Comparison of ENCODE assay signal across 8 cellular contexts in the genomic region with DNA sequence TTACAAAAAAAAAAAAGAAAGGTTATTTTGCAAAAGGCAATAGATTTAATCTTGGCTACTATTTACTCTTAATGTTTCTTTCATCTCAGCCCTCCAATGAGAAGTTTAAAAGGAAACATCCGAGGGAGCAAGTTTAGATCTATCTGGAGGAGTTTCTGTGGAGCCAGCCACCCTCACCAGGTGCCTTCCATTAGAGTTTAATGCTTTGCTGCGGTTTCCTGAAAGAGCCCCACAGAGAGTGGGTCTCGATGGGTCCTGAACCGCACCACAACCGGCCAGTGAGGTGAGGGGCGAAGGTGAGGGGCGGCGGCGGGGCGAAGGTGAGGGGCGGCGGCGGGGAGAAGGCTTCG. TPM values are rescaled to one million over a fixed set of nuclear protein-coding genes. Genes with fewer than 3 reads are reported as not detected.
DNase-seq lines count a peak whose midpoint lies in the region; ATAC-seq and TF ChIP-seq lines count a peak whose summit lies in the region.

No MANE protein-coding gene starts in this region.

- H3K4me3 ChIP-seq in Caco-2 (ENCODE audit: low read depth, low read length) (peak overlapping the region; percentile 94), HEK293 (ENCODE audit: low read depth, low read length) (peak overlapping the region; percentile 87), SJSA1 (peak overlapping the region; percentile 75), esophagus (ENCODE audit: low read depth in 1 of 2, low read length in 2 of 2) (peak overlapping the region; percentile 69 to 93), neural cell (ENCODE audit: low read length) (peak overlapping the region; percentile 83)

- no peaks in the 10 kb centered on the region for H3K9me3 Mint-ChIP-seq in Caco-2 (ENCODE audit: unreplicated experiment)

- H3K27ac Mint-ChIP-seq in Caco-2 (ENCODE audit: unreplicated experiment), result peak overlapping the region; percentile 89

- peak overlapping the region; percentile 88 for H3K4me3 Mint-ChIP-seq in Caco-2 (ENCODE audit: unreplicated experiment)

- H2AFZ ChIP-seq in neural cell (ENCODE audit: low read depth, low read length), result peak overlapping the region; percentile 81

- no peaks in the 10 kb centered on the region for H3F3A ChIP-seq in neural cell (ENCODE audit: insufficient read depth, low read length, poor library complexity, severe bottlenecking)

- peak overlapping the region; percentile 53; the same call in 1 of the 2 replicates for H3K27ac ChIP-seq in HEK293 (ENCODE audit: extremely low read depth, low read depth, low read length)
- no peak overlapping the region for H3K27ac ChIP-seq in SJSA1
- H3K27ac ChIP-seq in esophagus (ENCODE audit: low read depth in 2 of 2, low read length in 1 of 2), result peak overlapping the region; percentile 82 to 87
- peak overlapping the region; percentile 63 for H3K27ac ChIP-seq in neural cell (ENCODE audit: low read length)

- no peaks in the 10 kb centered on the region for H3K9me2 ChIP-seq in neural cell (ENCODE audit: insufficient read depth, low read length)

- no peak for DNase-seq in Caco-2
- DNase-seq in SJSA1 (ENCODE audit: low read depth in 1 of 2, low spot score in 2 of 2), result no peak
- no peak for DNase-seq in NCI-H1694 (lab: John Stamatoyannopoulos, UW)
- no peak for DNase-seq in GF-D8 (lab: John Stamatoyannopoulos, UW)
- no peak for DNase-seq in sciatic nerve (ENCODE audit: low spot score)

- H3K4me1 ChIP-seq in Caco-2, result no peaks in the 10 kb centered on the region
- 0 out of 2 replicates have a peak, but pooled peaks cover 3% of the 10 kb centered on the region for H3K4me1 ChIP-seq in HEK293 (ENCODE audit: control insufficient read depth, insufficient read depth, low read length)
- H3K4me1 ChIP-seq in SJSA1 (replicated peaks), result no peaks in the 10 kb centered on the region
- H3K4me1 ChIP-seq in esophagus (ENCODE audit: control insufficient read depth in 2 of 2, insufficient read depth in 2 of 2, low read length in 1 of 2), result no peaks in the 10 kb centered on the region

- H4K20me1 ChIP-seq in neural cell (ENCODE audit: insufficient read depth), result no peaks in the 10 kb centered on the region

- TF ChIP-seq RAD21 in neural cell (conservative IDR thresholded peaks at IDR 0.05), result no peak

- H3K4me1 Mint-ChIP-seq in Caco-2 (ENCODE audit: low read depth, unreplicated experiment), result no peaks in the 10 kb centered on the region

- H3K27me3 ChIP-seq in Caco-2 (replicated peaks; ENCODE audit: control insufficient read depth, insufficient read depth, low read length), result no peaks in the 10 kb centered on the region
- no peaks in the 10 kb centered on the region; the same call in 1 of the 2 replicates for H3K27me3 ChIP-seq in SJSA1 (replicated peaks)
- H3K27me3 ChIP-seq in esophagus (ENCODE audit: control insufficient read depth in 1 of 2, insufficient read depth in 2 of 2, low read length in 2 of 2), result no peaks in the 10 kb centered on the region
- H3K27me3 ChIP-seq in neural cell (ENCODE audit: insufficient read depth, low read depth, low read length), result no peaks in the 10 kb centered on the region

- TF ChIP-seq CTCF in Caco-2 (IDR thresholded peaks at IDR 0.05; ENCODE audit: insufficient read depth in 1 of 2, low read depth in 1 of 2, low read length in 1 of 2, severe bottlenecking in 1 of 2, unreplicated experiment in 1 of 2), result no peak
- no peak for TF ChIP-seq CTCF in HEK293 (tag by site-specific recombination; IDR thresholded peaks at IDR 0.05)
- TF ChIP-seq CTCF in neural cell (IDR thresholded peaks at IDR 0.05; ENCODE audit: poor library complexity, severe bottlenecking), result no peak

- WGBS in esophagus, 2 donors, result 0 to 1% methylated on average over 13 to 14 of the region's 14 CpGs

- TF ChIP-seq EP300 in neural cell (conservative IDR thresholded peaks at IDR 0.05; ENCODE audit: poor library complexity, severe bottlenecking), result no peak

- intact Hi-C loops in Caco-2 (cut with micrococcal nuclease; ENCODE audit: unreplicated experiment), result loop anchor here (1.0 kb wide), 1 partner anchor 46 kb away; no protein-coding TSS in a partner anchor
- intact Hi-C loops in sciatic nerve (cut with DNase I), result no loop called here

- H3K36me3 ChIP-seq in Caco-2 (ENCODE audit: control insufficient read depth, insufficient read depth, low read length), result no peaks in the 10 kb centered on the region
- no peaks in the 10 kb centered on the region for H3K36me3 ChIP-seq in HEK293 (ENCODE audit: control insufficient read depth in 2 of 2, insufficient read depth in 1 of 2, low read length in 2 of 2)
- H3K36me3 ChIP-seq in SJSA1, result no peaks in the 10 kb centered on the region
- no peaks in the 10 kb centered on the region for H3K36me3 ChIP-seq in esophagus (ENCODE audit: control insufficient read depth in 2 of 2, insufficient read depth in 2 of 2, low read length in 1 of 2)
- no peaks in the 10 kb centered on the region for H3K36me3 ChIP-seq in neural cell (ENCODE audit: insufficient read depth, low read length)

- peak overlapping the region; percentile 4 for H3K4me2 ChIP-seq in neural cell (ENCODE audit: low read length)

- BruUV-seq in Caco-2 (replicated peaks; lab: Mats Ljungman, UMichigan), result no TSS peak

- H3K36me3 Mint-ChIP-seq in Caco-2 (ENCODE audit: insufficient read depth, unreplicated experiment), result no peaks in the 10 kb centered on the region

- POLR2A ChIA-PET in Caco-2 (lab: Charles Lee), result no interaction called here
- POLR2A ChIA-PET in HEK293 (lab: Yijun Ruan, JAX), result no interaction called here

- CTCF ChIA-PET in Caco-2 (lab: Charles Lee) (no interaction called here), HEK293 (lab: Yijun Ruan, JAX) (no interaction called here)

- H3K9ac ChIP-seq in neural cell (ENCODE audit: low read length), result peak overlapping the region; percentile 82

- no peaks in the 10 kb centered on the region for H3K27me3 Mint-ChIP-seq in Caco-2 (ENCODE audit: insufficient read depth, unreplicated experiment)

- H3K9me3 ChIP-seq in Caco-2 (no peaks in the 10 kb centered on the region), HEK293 (ENCODE audit: control insufficient read depth, insufficient read depth, low read depth, low read length) (no peaks in the 10 kb centered on the region), SJSA1 (replicated peaks) (no peaks in the 10 kb centered on the region), esophagus (ENCODE audit: control insufficient read depth in 2 of 2, insufficient read depth in 1 of 2, low read depth in 1 of 2, low read length in 1 of 2) (no peaks in the 10 kb centered on the region), neural cell (ENCODE audit: low read length) (no peaks in the 10 kb centered on the region)

- no peak for ATAC-seq in sciatic nerve

- H3K79me2 ChIP-seq in neural cell (replicated peaks; ENCODE audit: insufficient read depth, low read length), result no peaks in the 10 kb centered on the region

TF ChIP-seq in HEK293, 187 proteins besides CTCF, POLR2A, EP300 and RAD21:
- TF ChIP-seq, protein P1, sequence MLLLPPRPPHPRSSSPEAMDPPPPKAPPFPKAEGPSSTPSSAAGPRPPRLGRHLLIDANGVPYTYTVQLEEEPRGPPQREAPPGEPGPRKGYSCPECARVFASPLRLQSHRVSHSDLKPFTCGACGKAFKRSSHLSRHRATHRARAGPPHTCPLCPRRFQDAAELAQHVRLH (tag by site-specific recombination; IDR thresholded peaks at IDR 0.05), result no peak
- TF ChIP-seq ZNF335 (tag by site-specific recombination; conservative IDR thresholded peaks at IDR 0.05), result 0 out of 2 replicates have a peak, but pooled peaks have one; percentile 11

TF ChIP-seq in neural cell, 6 proteins besides CTCF, POLR2A, EP300 and RAD21:
- TF ChIP-seq SMC3 (conservative IDR thresholded peaks at IDR 0.05; ENCODE audit: poor library complexity) (no peak), MXI1 (conservative IDR thresholded peaks at IDR 0.05; ENCODE audit: poor library complexity, severe bottlenecking) (no peak), TAF1 (IDR thresholded peaks at IDR 0.05; ENCODE audit: low read depth) (no peak), POLR2AphosphoS5 (IDR thresholded peaks at IDR 0.05) (no peak), EZH2 (IDR thresholded peaks at IDR 0.05; ENCODE audit: borderline replicate concordance, insufficient read depth, low read length, poor library complexity, severe bottlenecking) (no peak)
- TF ChIP-seq, protein P2, sequence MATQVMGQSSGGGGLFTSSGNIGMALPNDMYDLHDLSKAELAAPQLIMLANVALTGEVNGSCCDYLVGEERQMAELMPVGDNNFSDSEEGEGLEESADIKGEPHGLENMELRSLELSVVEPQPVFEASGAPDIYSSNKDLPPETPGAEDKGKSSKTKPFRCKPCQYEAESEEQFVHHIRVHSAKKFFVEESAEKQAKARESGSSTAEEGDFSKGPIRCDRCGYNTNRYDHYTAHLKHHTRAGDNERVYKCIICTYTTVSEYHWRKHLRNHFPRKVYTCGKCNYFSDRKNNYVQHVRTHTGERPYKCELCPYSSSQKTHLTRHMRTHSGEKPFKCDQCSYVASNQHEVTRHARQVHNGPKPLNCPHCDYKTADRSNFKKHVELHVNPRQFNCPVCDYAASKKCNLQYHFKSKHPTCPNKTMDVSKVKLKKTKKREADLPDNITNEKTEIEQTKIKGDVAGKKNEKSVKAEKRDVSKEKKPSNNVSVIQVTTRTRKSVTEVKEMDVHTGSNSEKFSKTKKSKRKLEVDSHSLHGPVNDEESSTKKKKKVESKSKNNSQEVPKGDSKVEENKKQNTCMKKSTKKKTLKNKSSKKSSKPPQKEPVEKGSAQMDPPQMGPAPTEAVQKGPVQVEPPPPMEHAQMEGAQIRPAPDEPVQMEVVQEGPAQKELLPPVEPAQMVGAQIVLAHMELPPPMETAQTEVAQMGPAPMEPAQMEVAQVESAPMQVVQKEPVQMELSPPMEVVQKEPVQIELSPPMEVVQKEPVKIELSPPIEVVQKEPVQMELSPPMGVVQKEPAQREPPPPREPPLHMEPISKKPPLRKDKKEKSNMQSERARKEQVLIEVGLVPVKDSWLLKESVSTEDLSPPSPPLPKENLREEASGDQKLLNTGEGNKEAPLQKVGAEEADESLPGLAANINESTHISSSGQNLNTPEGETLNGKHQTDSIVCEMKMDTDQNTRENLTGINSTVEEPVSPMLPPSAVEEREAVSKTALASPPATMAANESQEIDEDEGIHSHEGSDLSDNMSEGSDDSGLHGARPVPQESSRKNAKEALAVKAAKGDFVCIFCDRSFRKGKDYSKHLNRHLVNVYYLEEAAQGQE (IDR thresholded peaks at IDR 0.05; ENCODE audit: borderline replicate concordance), result no peak

RNA-seq across cellular contexts. Expression of a gene that starts 0.6 kb away (rescaled TPM):
- total RNA-seq in Caco-2 (2022) (0.34 TPM in 1 of 2 replicates, not detected in the other), sciatic nerve (15.9 TPM)
- total RNA-seq in SJSA1 (2014; rRNA removed; shearing (Covaris generic)), result not detected in 2 replicates
- polyA plus RNA-seq in esophagus (under 1 TPM; 0.28 to 0.45 TPM), neural cell (1.2 and 3.4 TPM in 2 replicates)
- 6.3 and 8.7 TPM in 2 replicates for polyA minus RNA-seq in neural cell

RNA-seq across cellular contexts. Expression of a gene that starts 0.8 kb away (rescaled TPM):
- total RNA-seq in Caco-2 (2022), result not detected in 2 replicates
- total RNA-seq in SJSA1 (2014; rRNA removed; shearing (Covaris generic)), result not detected in 2 replicates
- under 1 TPM; 0.39 to 0.44 TPM for polyA plus RNA-seq in esophagus
- polyA plus RNA-seq in neural cell, result 6.9 and 16.6 TPM in 2 replicates
- 8.8 and 13.9 TPM in 2 replicates for polyA minus RNA-seq in neural cell
- total RNA-seq in sciatic nerve, result 4.3 TPM

Comparison
In these comparisons a context has a peak if more than half of its experiments do, and no peak if none do; other contexts are left out.
1. RNA of a gene that starts 0.6 kb away (total RNA-seq): 15.9 TPM in sciatic nerve (single experiment); 0.34 TPM in Caco-2 and not detected in SJSA1; every median in the first group is over 10 times any median in the second.
2. Peak in every context shown above with its lines, with median percentiles within 50 percentile points of each other: H3K4me3 ChIP-seq.